In the genomic region with DNA sequence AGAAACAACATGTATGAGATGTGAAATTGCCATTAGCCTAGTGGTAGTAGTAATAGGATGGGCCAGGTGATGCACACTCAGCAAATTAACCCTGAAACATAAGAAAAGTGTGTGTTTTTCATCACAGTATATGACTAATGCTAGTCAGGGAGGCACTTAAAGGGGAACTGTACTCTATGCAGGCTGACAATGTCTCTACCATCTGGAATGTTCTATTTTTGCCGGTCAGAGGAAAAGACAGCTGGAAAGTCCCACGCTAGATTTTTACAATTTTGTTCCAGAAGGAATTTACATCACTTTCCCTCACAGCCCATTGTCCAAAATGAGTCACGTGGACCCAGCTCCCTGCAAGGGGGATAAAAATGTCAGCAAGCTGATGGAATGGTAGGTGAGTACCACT, we compare ENCODE assay signal across 19 cellular contexts.
DNase-seq lines count a peak whose midpoint lies in the region; ATAC-seq and TF ChIP-seq lines count a peak whose summit lies in the region.
"Had no signal": no experiment of that assay in that cellular context is flagged by ENCODE, and none has a peak within 500 bp of the region (broad histone marks: within the 10 kb centered on the region; RNA-seq: fewer than 3 reads in every experiment).

No MANE protein-coding gene starts in this region.

- H4K20me1 ChIP-seq in IMR-90 (ENCODE audit: insufficient read depth, low read length), result no peaks in the 10 kb centered on the region

- H3K9me1 ChIP-seq in IMR-90 (ENCODE audit: insufficient read depth, low read length), result no peaks in the 10 kb centered on the region

- H3K4me3 Mint-ChIP-seq in activated T-helper 1 cell treated with anti-CD3 and anti-CD28 coated beads, Interleukin-12 subunit alpha, Interleukin-12 subunit beta, Interleukin-2, Interleukin-4 antibody, amounts not matched to agents 30 ng/mL and 10 ng/mL and 1 ng/mL, durations not matched to agents 14 hours and 24 hours and 36 hours, result no peak overlapping the region
- H3K4me3 Mint-ChIP-seq in activated naive CD4-positive, alpha-beta T cell treated with anti-CD3 and anti-CD28 coated beads, Interleukin-2, amount 10 ng/mL, durations not matched to agents 7 days and 5 days, result no peak overlapping the region
- H3K4me3 Mint-ChIP-seq: activated naive CD8-positive, alpha-beta T cell treated with anti-CD3 and anti-CD28 coated beads, Interleukin-2, amount 10 ng/mL, durations not matched to agents 7 days and 5 days; activated T-cell treated with anti-CD3 and anti-CD28 coated beads, Interleukin-2, amount 50 U/mL, for 24 hours; naive thymus-derived CD4-positive, alpha-beta T cell; stimulated activated naive CD8-positive, alpha-beta T cell treated with anti-CD3 and anti-CD28 coated beads, Interleukin-15, Interleukin-2, amounts not matched to agents 100 ng/mL and 50 ng/mL, for 24 hours had no signal

- DNase-seq in AG20443 (ENCODE audit: low spot score) (peak; percentile 40), IMR-90 (peak; percentile 88), epidermal melanocyte (ENCODE audit: insufficient read length, low spot score) (peak; percentile 28), left kidney (ENCODE audit: low read depth, low spot score) (peak; percentile 11), nucleus accumbens (lab: John Stamatoyannopoulos, UW) (no peak)
- no peak for DNase-seq in activated T-helper 1 cell treated with anti-CD3 and anti-CD28 coated beads, Interleukin-12 subunit alpha, Interleukin-12 subunit beta, Interleukin-2, Interleukin-4 antibody, amounts not matched to agents 30 ng/mL and 10 ng/mL and 1 ng/mL, durations not matched to agents 14 hours and 24 hours and 36 hours (ENCODE audit: low spot score)
- DNase-seq in activated naive CD4-positive, alpha-beta T cell treated with anti-CD3 and anti-CD28 coated beads, Interleukin-2, amount 10 ng/mL, durations not matched to agents 7 days and 5 days, result no peak
- no peak for DNase-seq in activated CD4-positive, alpha-beta T cell treated with anti-CD3 and anti-CD28 coated beads, Interleukin-2, amount 50 U/mL, for 1 hour
- DNase-seq: activated CD4-positive, alpha-beta T cell treated with anti-CD3 and anti-CD28 coated beads for 48 hours; activated naive CD8-positive, alpha-beta T cell treated with anti-CD3 and anti-CD28 coated beads, Interleukin-2, amount 10 ng/mL, durations not matched to agents 7 days and 5 days; activated T-cell treated with anti-CD3 and anti-CD28 coated beads, Interleukin-2, amount 50 U/mL, for 24 hours; BE2C; hypothalamus; naive thymus-derived CD4-positive, alpha-beta T cell; NCI-H345; stimulated activated CD4-positive, alpha-beta T cell treated with anti-CD3 and anti-CD28 coated beads, Interleukin-12 subunit alpha, Interleukin-12 subunit beta, amount 100 ng/mL, for 4 hours had no signal

- H2AFZ ChIP-seq in IMR-90 (replicated peaks; ENCODE audit: low read length, poor library complexity), result no peak overlapping the region

- H3K27ac ChIP-seq in IMR-90 (ENCODE audit: insufficient read depth, low read length), result no peak overlapping the region
- H3K27ac ChIP-seq: epithelial cell of prostate, SJSA1 had no signal

- no CpG with 5 or more reads among the region's 3 CpGs for WGBS in IMR-90 (ENCODE audit: extremely low coverage in 2 of 2, insufficient read length in 1 of 2), 2 experiments

- TF ChIP-seq POLR2A in IMR-90 (IDR thresholded peaks at IDR 0.05; ENCODE audit: low read depth, low read length), result no peak

- H3K4me1 ChIP-seq in IMR-90 (ENCODE audit: control insufficient read depth, insufficient read depth, low read length), result no peaks in the 10 kb centered on the region; the same call in 1 of the 2 replicates
- H3K4me1 ChIP-seq: BE2C had no signal

- CTCF ChIA-PET in IMR-90 (lab: Yijun Ruan, JAX), result no interaction called here
- CTCF ChIA-PET in activated naive CD4-positive, alpha-beta T cell treated with anti-CD3 and anti-CD28 coated beads, Interleukin-2, amount 10 ng/mL, durations not matched to agents 7 days and 5 days (lab: Charles Lee), result no interaction called here

- no peak overlapping the region for H3K4ac ChIP-seq in IMR-90 (ENCODE audit: low read depth, low read length)

- H3K14ac ChIP-seq in IMR-90 (replicated peaks; ENCODE audit: low read depth, low read length), result no peak overlapping the region

- no peaks in the 10 kb centered on the region for H3K36me3 ChIP-seq in IMR-90 (ENCODE audit: control insufficient read depth, insufficient read depth, low read length)
- H3K36me3 ChIP-seq: BE2C, SJSA1 had no signal

- no peak overlapping the region for H4K5ac ChIP-seq in IMR-90 (ENCODE audit: low read depth, low read length)

- no peak overlapping the region for H3K56ac ChIP-seq in IMR-90 (ENCODE audit: extremely low read depth, insufficient read depth, low read length)

- H2BK20ac ChIP-seq in IMR-90 (ENCODE audit: low read depth, low read length), result no peak overlapping the region

- no peak overlapping the region for H3K18ac ChIP-seq in IMR-90 (ENCODE audit: low read depth, low read length)

- no peaks in the 10 kb centered on the region for H3K79me1 ChIP-seq in IMR-90 (ENCODE audit: low read depth in 1 of 2, low read length in 2 of 2)

- in situ Hi-C loops in IMR-90 (cut with MboI; ENCODE audit: low sequenced_read_pairs), result no loop called here

- H3K9me3 ChIP-seq in IMR-90 (ENCODE audit: control insufficient read depth, insufficient read depth, low read length), result no peaks in the 10 kb centered on the region
- H3K9me3 ChIP-seq: BE2C, SJSA1 had no signal

- H3K9me3 Mint-ChIP-seq in activated T-helper 1 cell treated with anti-CD3 and anti-CD28 coated beads, Interleukin-12 subunit alpha, Interleukin-12 subunit beta, Interleukin-2, Interleukin-4 antibody, amounts not matched to agents 30 ng/mL and 10 ng/mL and 1 ng/mL, durations not matched to agents 14 hours and 24 hours and 36 hours, result no peaks in the 10 kb centered on the region
- peaks cover 3% of the 10 kb centered on the region for H3K9me3 Mint-ChIP-seq in activated naive CD4-positive, alpha-beta T cell treated with anti-CD3 and anti-CD28 coated beads, Interleukin-2, amount 10 ng/mL, durations not matched to agents 7 days and 5 days

- no peak overlapping the region for H4K8ac ChIP-seq in IMR-90 (ENCODE audit: low read depth in 2 of 2, low read length in 2 of 2)

- intact Hi-C loops in IMR-90 (cut with micrococcal nuclease), result no loop called here
- intact Hi-C loops in activated T-helper 1 cell treated with anti-CD3 and anti-CD28 coated beads, Interleukin-12 subunit alpha, Interleukin-12 subunit beta, Interleukin-2, Interleukin-4 antibody, amounts not matched to agents 30 ng/mL and 10 ng/mL and 1 ng/mL, durations not matched to agents 14 hours and 24 hours and 36 hours (cut with micrococcal nuclease), result no loop called here

- no peaks in the 10 kb centered on the region for H3K27me3 Mint-ChIP-seq in activated T-helper 1 cell treated with anti-CD3 and anti-CD28 coated beads, Interleukin-12 subunit alpha, Interleukin-12 subunit beta, Interleukin-2, Interleukin-4 antibody, amounts not matched to agents 30 ng/mL and 10 ng/mL and 1 ng/mL, durations not matched to agents 14 hours and 24 hours and 36 hours (ENCODE audit: insufficient read depth)
- no peaks in the 10 kb centered on the region for H3K27me3 Mint-ChIP-seq in activated naive CD4-positive, alpha-beta T cell treated with anti-CD3 and anti-CD28 coated beads, Interleukin-2, amount 10 ng/mL, durations not matched to agents 7 days and 5 days
- H3K27me3 Mint-ChIP-seq: activated naive CD8-positive, alpha-beta T cell treated with anti-CD3 and anti-CD28 coated beads, Interleukin-2, amount 10 ng/mL, durations not matched to agents 7 days and 5 days; activated T-cell treated with anti-CD3 and anti-CD28 coated beads, Interleukin-2, amount 50 U/mL, for 24 hours; naive thymus-derived CD4-positive, alpha-beta T cell; stimulated activated naive CD8-positive, alpha-beta T cell treated with anti-CD3 and anti-CD28 coated beads, Interleukin-15, Interleukin-2, amounts not matched to agents 100 ng/mL and 50 ng/mL, for 24 hours had no signal

- H2BK15ac ChIP-seq in IMR-90 (ENCODE audit: low read depth, low read length), result no peak overlapping the region

- dilution Hi-C loops in IMR-90 (cut with HindIII; ENCODE audit: low sequenced_read_pairs, unreplicated experiment), result no loop called here

- H3K27me3 ChIP-seq in IMR-90 (ENCODE audit: control insufficient read depth, insufficient read depth, low read length), result no peaks in the 10 kb centered on the region
- H3K27me3 ChIP-seq: BE2C, SJSA1 had no signal

- H3K4me1 Mint-ChIP-seq in activated T-helper 1 cell treated with anti-CD3 and anti-CD28 coated beads, Interleukin-12 subunit alpha, Interleukin-12 subunit beta, Interleukin-2, Interleukin-4 antibody, amounts not matched to agents 30 ng/mL and 10 ng/mL and 1 ng/mL, durations not matched to agents 14 hours and 24 hours and 36 hours (ENCODE audit: low read depth), result no peaks in the 10 kb centered on the region
- H3K4me1 Mint-ChIP-seq in activated naive CD4-positive, alpha-beta T cell treated with anti-CD3 and anti-CD28 coated beads, Interleukin-2, amount 10 ng/mL, durations not matched to agents 7 days and 5 days, result no peaks in the 10 kb centered on the region
- H3K4me1 Mint-ChIP-seq: activated naive CD8-positive, alpha-beta T cell treated with anti-CD3 and anti-CD28 coated beads, Interleukin-2, amount 10 ng/mL, durations not matched to agents 7 days and 5 days; naive thymus-derived CD4-positive, alpha-beta T cell had no signal

- no peak overlapping the region for H3K27ac Mint-ChIP-seq in activated T-helper 1 cell treated with anti-CD3 and anti-CD28 coated beads, Interleukin-12 subunit alpha, Interleukin-12 subunit beta, Interleukin-2, Interleukin-4 antibody, amounts not matched to agents 30 ng/mL and 10 ng/mL and 1 ng/mL, durations not matched to agents 14 hours and 24 hours and 36 hours
- no peak overlapping the region for H3K27ac Mint-ChIP-seq in activated naive CD4-positive, alpha-beta T cell treated with anti-CD3 and anti-CD28 coated beads, Interleukin-2, amount 10 ng/mL, durations not matched to agents 7 days and 5 days
- H3K27ac Mint-ChIP-seq: activated naive CD8-positive, alpha-beta T cell treated with anti-CD3 and anti-CD28 coated beads, Interleukin-2, amount 10 ng/mL, durations not matched to agents 7 days and 5 days; activated T-cell treated with anti-CD3 and anti-CD28 coated beads, Interleukin-2, amount 50 U/mL, for 24 hours; naive thymus-derived CD4-positive, alpha-beta T cell; stimulated activated naive CD8-positive, alpha-beta T cell treated with anti-CD3 and anti-CD28 coated beads, Interleukin-15, Interleukin-2, amounts not matched to agents 100 ng/mL and 50 ng/mL, for 24 hours had no signal

- H2BK120ac ChIP-seq in IMR-90 (ENCODE audit: low read depth, low read length), result no peak overlapping the region

- no peak for TF ChIP-seq CTCF in IMR-90 (conservative IDR thresholded peaks at IDR 0.05; ENCODE audit: low read depth, low read length)

- no peak overlapping the region for H3K23ac ChIP-seq in IMR-90 (ENCODE audit: low read depth, low read length)

- no peak overlapping the region for H2AK5ac ChIP-seq in IMR-90 (ENCODE audit: low read depth, low read length)

- no peak overlapping the region for H3K4me3 ChIP-seq in IMR-90 (ENCODE audit: insufficient read depth, low read depth, low read length)
- H3K4me3 ChIP-seq: SJSA1 had no signal

- no TSS peak for BruUV-seq in IMR-90 (replicated peaks; lab: Mats Ljungman, UMichigan)

- POLR2A ChIA-PET in IMR-90 (lab: Charles Lee; ENCODE audit: unreplicated experiment), result no interaction called here

- no peak overlapping the region for H3K9ac ChIP-seq in IMR-90 (ENCODE audit: low read depth, low read length)

- H3K4me2 ChIP-seq in IMR-90 (ENCODE audit: low read depth, low read length), result no peak overlapping the region

- peak; percentile 82 for ATAC-seq in IMR-90 (ENCODE audit: low read depth)
- ATAC-seq: naive thymus-derived CD4-positive, alpha-beta T cell had no signal

- no peak overlapping the region for H4K91ac ChIP-seq in IMR-90 (ENCODE audit: insufficient read depth, low read depth, low read length)

- peak overlapping the region; percentile 55 for H2BK5ac ChIP-seq in IMR-90 (ENCODE audit: low read depth, low read length, poor library complexity, severe bottlenecking)

- H3K36me3 Mint-ChIP-seq in activated T-helper 1 cell treated with anti-CD3 and anti-CD28 coated beads, Interleukin-12 subunit alpha, Interleukin-12 subunit beta, Interleukin-2, Interleukin-4 antibody, amounts not matched to agents 30 ng/mL and 10 ng/mL and 1 ng/mL, durations not matched to agents 14 hours and 24 hours and 36 hours (ENCODE audit: low read depth), result no peaks in the 10 kb centered on the region
- H3K36me3 Mint-ChIP-seq in activated naive CD4-positive, alpha-beta T cell treated with anti-CD3 and anti-CD28 coated beads, Interleukin-2, amount 10 ng/mL, durations not matched to agents 7 days and 5 days, result no peaks in the 10 kb centered on the region
- H3K36me3 Mint-ChIP-seq: activated naive CD8-positive, alpha-beta T cell treated with anti-CD3 and anti-CD28 coated beads, Interleukin-2, amount 10 ng/mL, durations not matched to agents 7 days and 5 days; naive thymus-derived CD4-positive, alpha-beta T cell had no signal

- TF ChIP-seq RAD21 in IMR-90 (IDR thresholded peaks at IDR 0.05; ENCODE audit: low read length), result no peak

- H2AK9ac ChIP-seq in IMR-90 (replicated peaks; ENCODE audit: low read depth, low read length, poor library complexity), result no peak overlapping the region

Comparison
In these comparisons a context has a peak if more than half of its experiments do, and no peak if none do; other contexts are left out.
1. DNase-seq: peak in AG20443 (single experiment), IMR-90 (single experiment), epidermal melanocyte (single experiment) and left kidney (single experiment); none in activated T-helper 1 cell treated with anti-CD3 and anti-CD28 coated beads, Interleukin-12 subunit alpha, Interleukin-12 subunit beta, Interleukin-2, Interleukin-4 antibody, amounts not matched to agents 30 ng/mL and 10 ng/mL and 1 ng/mL, durations not matched to agents 14 hours and 24 hours and 36 hours (single experiment), activated naive CD4-positive, alpha-beta T cell treated with anti-CD3 and anti-CD28 coated beads, Interleukin-2, amount 10 ng/mL, durations not matched to agents 7 days and 5 days (single experiment), activated CD4-positive, alpha-beta T cell treated with anti-CD3 and anti-CD28 coated beads, Interleukin-2, amount 50 U/mL, for 1 hour (single experiment) and nucleus accumbens (0 of 56).